16 cellular contexts compared by ENCODE assay signal in genomic region chr10:110392121-110392859, GRCh38.
DNase-seq lines count a peak whose midpoint lies in the region; ATAC-seq and TF ChIP-seq lines count a peak whose summit lies in the region.
"Had no signal": no experiment of that assay in that cellular context is flagged by ENCODE, and none has a peak within 500 bp of the region (broad histone marks: within the 10 kb centered on the region; RNA-seq: fewer than 3 reads in every experiment).

No MANE protein-coding gene starts in this region.

- H3K36me3 ChIP-seq in Caco-2 (ENCODE audit: control insufficient read depth, insufficient read depth, low read length) (no peaks in the 10 kb centered on the region; the same call in 1 of the 2 replicates), endodermal cell (ENCODE audit: control insufficient read depth, insufficient read depth, low read length) (no peaks in the 10 kb centered on the region)
- H3K36me3 ChIP-seq: neutrophil, thyroid gland had no signal

- no peak overlapping the region for H3K27ac ChIP-seq in endodermal cell (ENCODE audit: low read depth, low read length)
- H3K27ac ChIP-seq: neutrophil, thyroid gland had no signal

- CTCF ChIA-PET in Caco-2 (lab: Charles Lee) = no interaction called here

- POLR2A ChIA-PET in Caco-2 (lab: Charles Lee) = no interaction called here

- H3K4me1 ChIP-seq in Caco-2 = peaks cover 60% of the 10 kb centered on the region
- H3K4me1 ChIP-seq in endodermal cell (ENCODE audit: control insufficient read depth, insufficient read depth, low read length) = peaks cover 35% of the 10 kb centered on the region

- peak overlapping the region; percentile 45 for H3K27ac Mint-ChIP-seq in Caco-2 (ENCODE audit: unreplicated experiment)
- H3K27ac Mint-ChIP-seq in endodermal cell = peak overlapping the region; percentile 61
- H3K27ac Mint-ChIP-seq: activated CD8-positive, alpha-beta T cell treated with anti-CD3 and anti-CD28 coated beads for 36 hours had no signal

- no peak overlapping the region for H3K9ac ChIP-seq in endodermal cell (ENCODE audit: extremely low read depth, low read length, poor library complexity, severe bottlenecking)

- H3K4me3 ChIP-seq in Caco-2 (ENCODE audit: low read depth, low read length) (no peak overlapping the region), LNCaP clone FGC (ENCODE audit: low read depth, low read length) (no peak overlapping the region), endodermal cell (ENCODE audit: low read length) (no peak overlapping the region)
- H3K4me3 ChIP-seq: lung, thyroid gland had no signal

- TF ChIP-seq CTCF in Caco-2 (IDR thresholded peaks at IDR 0.05; ENCODE audit: insufficient read depth in 1 of 2, low read depth in 1 of 2, low read length in 1 of 2, severe bottlenecking in 1 of 2, unreplicated experiment in 1 of 2) = no peak
- no peak for TF ChIP-seq CTCF in LNCaP clone FGC (IDR thresholded peaks at IDR 0.05; ENCODE audit: control insufficient read depth, extremely low read depth, insufficient read depth)
- no peak for TF ChIP-seq CTCF in endodermal cell (conservative IDR thresholded peaks at IDR 0.05)
- TF ChIP-seq CTCF in omental fat pad (IDR thresholded peaks at IDR 0.05) = no peak

- H3K9me3 Mint-ChIP-seq in Caco-2 (ENCODE audit: unreplicated experiment) (no peaks in the 10 kb centered on the region), endodermal cell (no peaks in the 10 kb centered on the region)
- H3K9me3 Mint-ChIP-seq: activated CD8-positive, alpha-beta T cell treated with anti-CD3 and anti-CD28 coated beads for 36 hours had no signal

- H3K27me3 ChIP-seq in Caco-2 (replicated peaks; ENCODE audit: control insufficient read depth, insufficient read depth, low read length) = no peaks in the 10 kb centered on the region
- no peaks in the 10 kb centered on the region for H3K27me3 ChIP-seq in endodermal cell (ENCODE audit: control insufficient read depth, insufficient read depth, low read length, poor library complexity, severe bottlenecking)
- H3K27me3 ChIP-seq: neutrophil, thyroid gland had no signal

- 77 to 84% methylated on average over 5 to 7 of the region's 7 CpGs for WGBS in endodermal cell (ENCODE audit: insufficient coverage in 1 of 2, insufficient read length in 1 of 2), 2 experiments

- H3K4me1 Mint-ChIP-seq in Caco-2 (ENCODE audit: low read depth, unreplicated experiment) (peaks cover 60% of the 10 kb centered on the region), endodermal cell (peaks cover 52% of the 10 kb centered on the region)

- H3K36me3 Mint-ChIP-seq in Caco-2 (ENCODE audit: insufficient read depth, unreplicated experiment) (no peaks in the 10 kb centered on the region), endodermal cell (ENCODE audit: low read depth) (no peaks in the 10 kb centered on the region)

- H3K4me3 Mint-ChIP-seq in Caco-2 (ENCODE audit: unreplicated experiment) (no peak overlapping the region), endodermal cell (no peak overlapping the region)
- H3K4me3 Mint-ChIP-seq: activated CD8-positive, alpha-beta T cell treated with anti-CD3 and anti-CD28 coated beads for 36 hours had no signal

- H3K27me3 Mint-ChIP-seq in Caco-2 (ENCODE audit: insufficient read depth, unreplicated experiment) (no peaks in the 10 kb centered on the region), endodermal cell (ENCODE audit: insufficient read depth) (peaks cover 8% of the 10 kb centered on the region)

- ATAC-seq in omental fat pad (ENCODE audit: low FRiP score) (peak; percentile 6), GM19463 (IDR thresholded peaks at IDR 0.05; ENCODE audit: unreplicated experiment) (no peak)
- ATAC-seq: activated CD8-positive, alpha-beta T cell treated with anti-CD3 and anti-CD28 coated beads for 36 hours; SK-N-SH treated with all-trans-retinoic acid at 6 μM for 48 hours had no signal

- no TSS peak for BruUV-seq in Caco-2 (replicated peaks; lab: Mats Ljungman, UMichigan)

- intact Hi-C loops in Caco-2 (cut with micrococcal nuclease; ENCODE audit: unreplicated experiment) = no loop called here

- DNase-seq in Caco-2 (no peak), LNCaP clone FGC (ENCODE audit: low read depth) (peak; percentile 80), endodermal cell (no peak), omental fat pad (ENCODE audit: low spot score) (no peak), putamen (ENCODE audit: low spot score) (no peak), iPS-NIHi11 (ENCODE audit: low spot score) (no peak)
- DNase-seq: activated CD8-positive, alpha-beta T cell treated with anti-CD3 and anti-CD28 coated beads for 36 hours; activated effector memory CD4-positive, alpha-beta T cell treated with anti-CD3 and anti-CD28 coated beads, Interleukin-2, amount 50 U/mL, for 16 hours; DND-41; NCI-H2081 treated with DMSO at 0.1 percent for 48 hours; NCI-H510A treated with DMSO at 0.1 percent for 48 hours had no signal

- H3K9me3 ChIP-seq in Caco-2 (no peaks in the 10 kb centered on the region), endodermal cell (ENCODE audit: control insufficient read depth, low read length) (no peaks in the 10 kb centered on the region)
- H3K9me3 ChIP-seq: neutrophil, thyroid gland had no signal
